Comparison of ENCODE assay signal across 1 cellular context in the genomic region with DNA sequence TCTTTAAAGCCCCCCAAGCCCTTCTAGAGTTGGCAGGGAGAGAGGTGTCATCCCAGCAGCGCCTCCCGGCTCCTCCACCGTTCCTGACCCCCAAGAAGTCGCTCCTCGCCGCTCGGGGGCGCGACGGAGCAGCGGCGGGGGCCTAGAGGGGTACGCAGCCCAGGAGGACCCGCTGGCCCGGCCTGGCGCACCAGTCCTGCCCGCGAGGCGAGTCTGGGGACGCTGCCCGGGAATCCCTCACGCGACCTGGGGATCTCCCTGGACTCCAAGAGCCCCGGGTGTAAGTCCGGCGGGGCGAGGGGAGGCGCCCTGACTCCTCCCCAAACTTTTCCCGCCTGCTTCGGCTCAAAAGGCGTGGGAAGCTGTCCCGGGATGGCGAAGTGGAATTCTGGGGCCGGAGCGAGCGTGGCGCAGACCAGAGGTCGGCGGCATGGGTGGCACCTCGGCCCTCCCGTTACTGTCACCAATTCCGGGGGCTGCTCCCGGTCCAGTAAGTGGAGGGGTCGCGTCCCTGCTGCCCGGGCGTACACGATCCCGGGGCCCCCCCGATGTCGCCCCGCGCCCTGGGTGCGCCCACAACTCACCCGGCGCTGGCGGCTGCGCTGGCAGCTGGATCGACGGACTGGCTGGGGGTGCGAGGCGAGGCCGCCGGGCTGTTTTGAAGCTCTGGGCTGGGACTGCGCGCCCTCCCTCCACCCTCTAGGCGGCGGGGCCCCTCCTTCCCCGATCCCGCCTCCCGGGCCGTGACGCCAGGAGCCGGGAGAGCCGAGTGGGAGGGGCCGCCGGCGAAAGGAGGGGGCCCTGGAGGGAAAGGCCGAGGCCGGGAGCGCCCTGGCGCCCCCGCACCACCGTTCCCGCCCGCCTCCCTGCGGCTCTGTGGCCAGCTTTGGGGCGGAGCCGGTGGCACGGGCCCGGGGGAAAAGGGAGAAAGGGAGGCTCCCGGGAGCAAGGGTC.
A peak's percentile ranks its signal among the peaks of the same experiment; 100 is the strongest.
TF ChIP-seq lines count a peak whose summit lies in the region.

A gene with protein sequence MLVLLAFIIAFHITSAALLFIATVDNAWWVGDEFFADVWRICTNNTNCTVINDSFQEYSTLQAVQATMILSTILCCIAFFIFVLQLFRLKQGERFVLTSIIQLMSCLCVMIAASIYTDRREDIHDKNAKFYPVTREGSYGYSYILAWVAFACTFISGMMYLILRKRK (minus strand): TSS at position 634 of the 954 bp plus-strand sequence. CDS start 32,981 bp downstream, outside the sequence.

TF ChIP-seq in K562, 482 proteins besides CTCF, POLR2A, EP300 and RAD21 (continued from another document):
- TF ChIP-seq, protein P1, sequence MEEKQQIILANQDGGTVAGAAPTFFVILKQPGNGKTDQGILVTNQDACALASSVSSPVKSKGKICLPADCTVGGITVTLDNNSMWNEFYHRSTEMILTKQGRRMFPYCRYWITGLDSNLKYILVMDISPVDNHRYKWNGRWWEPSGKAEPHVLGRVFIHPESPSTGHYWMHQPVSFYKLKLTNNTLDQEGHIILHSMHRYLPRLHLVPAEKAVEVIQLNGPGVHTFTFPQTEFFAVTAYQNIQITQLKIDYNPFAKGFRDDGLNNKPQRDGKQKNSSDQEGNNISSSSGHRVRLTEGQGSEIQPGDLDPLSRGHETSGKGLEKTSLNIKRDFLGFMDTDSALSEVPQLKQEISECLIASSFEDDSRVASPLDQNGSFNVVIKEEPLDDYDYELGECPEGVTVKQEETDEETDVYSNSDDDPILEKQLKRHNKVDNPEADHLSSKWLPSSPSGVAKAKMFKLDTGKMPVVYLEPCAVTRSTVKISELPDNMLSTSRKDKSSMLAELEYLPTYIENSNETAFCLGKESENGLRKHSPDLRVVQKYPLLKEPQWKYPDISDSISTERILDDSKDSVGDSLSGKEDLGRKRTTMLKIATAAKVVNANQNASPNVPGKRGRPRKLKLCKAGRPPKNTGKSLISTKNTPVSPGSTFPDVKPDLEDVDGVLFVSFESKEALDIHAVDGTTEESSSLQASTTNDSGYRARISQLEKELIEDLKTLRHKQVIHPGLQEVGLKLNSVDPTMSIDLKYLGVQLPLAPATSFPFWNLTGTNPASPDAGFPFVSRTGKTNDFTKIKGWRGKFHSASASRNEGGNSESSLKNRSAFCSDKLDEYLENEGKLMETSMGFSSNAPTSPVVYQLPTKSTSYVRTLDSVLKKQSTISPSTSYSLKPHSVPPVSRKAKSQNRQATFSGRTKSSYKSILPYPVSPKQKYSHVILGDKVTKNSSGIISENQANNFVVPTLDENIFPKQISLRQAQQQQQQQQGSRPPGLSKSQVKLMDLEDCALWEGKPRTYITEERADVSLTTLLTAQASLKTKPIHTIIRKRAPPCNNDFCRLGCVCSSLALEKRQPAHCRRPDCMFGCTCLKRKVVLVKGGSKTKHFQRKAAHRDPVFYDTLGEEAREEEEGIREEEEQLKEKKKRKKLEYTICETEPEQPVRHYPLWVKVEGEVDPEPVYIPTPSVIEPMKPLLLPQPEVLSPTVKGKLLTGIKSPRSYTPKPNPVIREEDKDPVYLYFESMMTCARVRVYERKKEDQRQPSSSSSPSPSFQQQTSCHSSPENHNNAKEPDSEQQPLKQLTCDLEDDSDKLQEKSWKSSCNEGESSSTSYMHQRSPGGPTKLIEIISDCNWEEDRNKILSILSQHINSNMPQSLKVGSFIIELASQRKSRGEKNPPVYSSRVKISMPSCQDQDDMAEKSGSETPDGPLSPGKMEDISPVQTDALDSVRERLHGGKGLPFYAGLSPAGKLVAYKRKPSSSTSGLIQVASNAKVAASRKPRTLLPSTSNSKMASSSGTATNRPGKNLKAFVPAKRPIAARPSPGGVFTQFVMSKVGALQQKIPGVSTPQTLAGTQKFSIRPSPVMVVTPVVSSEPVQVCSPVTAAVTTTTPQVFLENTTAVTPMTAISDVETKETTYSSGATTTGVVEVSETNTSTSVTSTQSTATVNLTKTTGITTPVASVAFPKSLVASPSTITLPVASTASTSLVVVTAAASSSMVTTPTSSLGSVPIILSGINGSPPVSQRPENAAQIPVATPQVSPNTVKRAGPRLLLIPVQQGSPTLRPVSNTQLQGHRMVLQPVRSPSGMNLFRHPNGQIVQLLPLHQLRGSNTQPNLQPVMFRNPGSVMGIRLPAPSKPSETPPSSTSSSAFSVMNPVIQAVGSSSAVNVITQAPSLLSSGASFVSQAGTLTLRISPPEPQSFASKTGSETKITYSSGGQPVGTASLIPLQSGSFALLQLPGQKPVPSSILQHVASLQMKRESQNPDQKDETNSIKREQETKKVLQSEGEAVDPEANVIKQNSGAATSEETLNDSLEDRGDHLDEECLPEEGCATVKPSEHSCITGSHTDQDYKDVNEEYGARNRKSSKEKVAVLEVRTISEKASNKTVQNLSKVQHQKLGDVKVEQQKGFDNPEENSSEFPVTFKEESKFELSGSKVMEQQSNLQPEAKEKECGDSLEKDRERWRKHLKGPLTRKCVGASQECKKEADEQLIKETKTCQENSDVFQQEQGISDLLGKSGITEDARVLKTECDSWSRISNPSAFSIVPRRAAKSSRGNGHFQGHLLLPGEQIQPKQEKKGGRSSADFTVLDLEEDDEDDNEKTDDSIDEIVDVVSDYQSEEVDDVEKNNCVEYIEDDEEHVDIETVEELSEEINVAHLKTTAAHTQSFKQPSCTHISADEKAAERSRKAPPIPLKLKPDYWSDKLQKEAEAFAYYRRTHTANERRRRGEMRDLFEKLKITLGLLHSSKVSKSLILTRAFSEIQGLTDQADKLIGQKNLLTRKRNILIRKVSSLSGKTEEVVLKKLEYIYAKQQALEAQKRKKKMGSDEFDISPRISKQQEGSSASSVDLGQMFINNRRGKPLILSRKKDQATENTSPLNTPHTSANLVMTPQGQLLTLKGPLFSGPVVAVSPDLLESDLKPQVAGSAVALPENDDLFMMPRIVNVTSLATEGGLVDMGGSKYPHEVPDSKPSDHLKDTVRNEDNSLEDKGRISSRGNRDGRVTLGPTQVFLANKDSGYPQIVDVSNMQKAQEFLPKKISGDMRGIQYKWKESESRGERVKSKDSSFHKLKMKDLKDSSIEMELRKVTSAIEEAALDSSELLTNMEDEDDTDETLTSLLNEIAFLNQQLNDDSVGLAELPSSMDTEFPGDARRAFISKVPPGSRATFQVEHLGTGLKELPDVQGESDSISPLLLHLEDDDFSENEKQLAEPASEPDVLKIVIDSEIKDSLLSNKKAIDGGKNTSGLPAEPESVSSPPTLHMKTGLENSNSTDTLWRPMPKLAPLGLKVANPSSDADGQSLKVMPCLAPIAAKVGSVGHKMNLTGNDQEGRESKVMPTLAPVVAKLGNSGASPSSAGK (IDR thresholded peaks at IDR 0.05) = peak; percentile 60; the same call in 1 of the 2 replicates
- no peak for TF ChIP-seq SAFB (IDR thresholded peaks at IDR 0.05; ENCODE audit: borderline replicate concordance, low read depth, low read length)
- peak; percentile 41 for TF ChIP-seq U2AF1 (optimal IDR thresholded peaks at IDR 0.05; ENCODE audit: low read depth, low read length)
- TF ChIP-seq ETV5 (CRISPR knock-in tag; IDR thresholded peaks at IDR 0.05; ENCODE audit: low read depth) = 0 out of 2 replicates have a peak, but pooled peaks have one; percentile 30
- TF ChIP-seq SP1 (CRISPR knock-in tag; IDR thresholded peaks at IDR 0.05) = peak; percentile 74
